In the genomic region with DNA sequence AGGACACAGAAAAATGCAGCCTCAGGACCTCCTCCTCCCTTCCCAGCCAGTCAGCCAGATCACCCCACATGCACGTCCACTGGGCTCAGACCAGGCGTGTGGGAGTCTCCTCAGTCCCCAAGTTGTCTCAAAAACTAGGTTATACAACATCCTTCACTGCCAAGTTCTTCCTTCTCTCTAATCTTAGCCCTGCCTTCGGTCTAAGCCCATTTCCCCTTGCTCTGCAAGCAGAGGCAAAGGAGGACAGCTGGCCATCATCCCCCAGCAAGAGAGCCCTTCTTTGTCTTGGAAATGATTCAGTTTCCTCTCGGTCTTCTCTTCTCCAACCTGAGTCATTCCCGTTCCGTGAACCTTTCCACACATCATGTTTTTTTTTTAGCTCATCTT, we compare ENCODE assay signal across 11 cellular contexts. TPM values are rescaled to one million over a fixed set of nuclear protein-coding genes. Genes with fewer than 3 reads are reported as not detected.
DNase-seq lines count a peak whose midpoint lies in the region; ATAC-seq and TF ChIP-seq lines count a peak whose summit lies in the region.
"Had no signal": no experiment of that assay in that cellular context is flagged by ENCODE, and none has a peak within 500 bp of the region (broad histone marks: within the 10 kb centered on the region; RNA-seq: fewer than 3 reads in every experiment).

No MANE protein-coding gene starts in this region.

- TF ChIP-seq CTCF in OCI-LY7 (conservative IDR thresholded peaks at IDR 0.05; ENCODE audit: low read length) = no peak
- TF ChIP-seq CTCF in omental fat pad (IDR thresholded peaks at IDR 0.05) = no peak
- no peak for TF ChIP-seq CTCF in Caco-2 (IDR thresholded peaks at IDR 0.05; ENCODE audit: insufficient read depth in 1 of 2, low read depth in 1 of 2, low read length in 1 of 2, severe bottlenecking in 1 of 2, unreplicated experiment in 1 of 2)
- no peak for TF ChIP-seq CTCF in GM13977 (IDR thresholded peaks at IDR 0.05; ENCODE audit: extremely low read depth, insufficient read depth, missing control alignments)

- in situ Hi-C loops in GM13977 (cut with MboI; ENCODE audit: low pct_unique_long_range_greater_than_20kb, low sequenced_read_pairs, unreplicated experiment) = no loop called here

- no peak overlapping the region for H3K4me3 Mint-ChIP-seq in Caco-2 (ENCODE audit: unreplicated experiment)

- H3K27ac Mint-ChIP-seq in Caco-2 (ENCODE audit: unreplicated experiment) = no peak overlapping the region

- CTCF ChIA-PET in OCI-LY7 (lab: Charles Lee; ENCODE audit: unreplicated experiment) = no interaction called here
- CTCF ChIA-PET in Caco-2 (lab: Charles Lee) = interaction anchor here (1.1 to 1.6 kb wide), 4 partner anchors 8 to 57 kb away, joined by 3 to 12 read pairs (median 6); partner anchors contain the start of gene NRGN

- H3K4me3 ChIP-seq in OCI-LY7 (ENCODE audit: low read depth, low read length, poor library complexity, severe bottlenecking) (peak overlapping the region; percentile 48), Caco-2 (ENCODE audit: low read depth, low read length) (no peak overlapping the region)

- peak overlapping the region; percentile 76 for H3K4me2 ChIP-seq in OCI-LY7 (ENCODE audit: low read length)

- H3K9me3 ChIP-seq in OCI-LY7 (ENCODE audit: low read length) (no peaks in the 10 kb centered on the region), Caco-2 (no peaks in the 10 kb centered on the region)

- no peaks in the 10 kb centered on the region for H3K9me3 Mint-ChIP-seq in Caco-2 (ENCODE audit: unreplicated experiment)

- H3K36me3 Mint-ChIP-seq in Caco-2 (ENCODE audit: insufficient read depth, unreplicated experiment) = no peaks in the 10 kb centered on the region

- peak; percentile 18 for ATAC-seq in GM21723 (IDR thresholded peaks at IDR 0.05; ENCODE audit: unreplicated experiment)
- ATAC-seq in left cardiac atrium = peak; percentile 69 to 89
- no peak for ATAC-seq in omental fat pad (ENCODE audit: low FRiP score)
- ATAC-seq: HCT116 had no signal

- H4K20me1 ChIP-seq in OCI-LY7 (ENCODE audit: insufficient read depth, low read length) = no peaks in the 10 kb centered on the region

- peak overlapping the region; percentile 31 for H3K27ac ChIP-seq in OCI-LY7 (ENCODE audit: low read depth, low read length, poor library complexity, severe bottlenecking)
- H3K27ac ChIP-seq: C4-2B had no signal

- H3K9me2 ChIP-seq in OCI-LY7 (ENCODE audit: insufficient read depth, low read length) = no peaks in the 10 kb centered on the region

- BruUV-seq in OCI-LY7 (replicated peaks; lab: Mats Ljungman, UMichigan) (no TSS peak), Caco-2 (replicated peaks; lab: Mats Ljungman, UMichigan) (no TSS peak)

- intact Hi-C loops in OCI-LY7 (cut with micrococcal nuclease; ENCODE audit: unreplicated experiment) (no loop called here), left cardiac atrium (cut with DNase I) (no loop called here), Caco-2 (cut with micrococcal nuclease; ENCODE audit: unreplicated experiment) (loop anchor here (1.0 kb wide), 3 partner anchors 14 to 33 kb away; partner anchors contain the start of gene NRGN)

- H3K4me1 Mint-ChIP-seq in Caco-2 (ENCODE audit: low read depth, unreplicated experiment) = peaks cover 17% of the 10 kb centered on the region

- peak overlapping the region; percentile 82 for H2AFZ ChIP-seq in OCI-LY7 (ENCODE audit: low read length)

- H3K36me3 ChIP-seq in OCI-LY7 (ENCODE audit: insufficient read depth, low read length) = no peaks in the 10 kb centered on the region
- H3K36me3 ChIP-seq in Caco-2 (ENCODE audit: control insufficient read depth, insufficient read depth, low read length) = no peaks in the 10 kb centered on the region

- no peaks in the 10 kb centered on the region for H3K27me3 ChIP-seq in Caco-2 (replicated peaks; ENCODE audit: control insufficient read depth, insufficient read depth, low read length)

- no peaks in the 10 kb centered on the region for H3K79me2 ChIP-seq in OCI-LY7 (ENCODE audit: insufficient read depth, low read depth, low read length)

- H3K27me3 Mint-ChIP-seq in Caco-2 (ENCODE audit: insufficient read depth, unreplicated experiment) = peaks cover 6% of the 10 kb centered on the region

- peaks cover 40% of the 10 kb centered on the region for H3K4me1 ChIP-seq in OCI-LY7 (ENCODE audit: insufficient read depth, low read length, poor library complexity, severe bottlenecking)
- H3K4me1 ChIP-seq in Caco-2 = peaks cover 15% of the 10 kb centered on the region

- peak; percentile 29 for DNase-seq in A172 (ENCODE audit: low spot score)
- DNase-seq in OCI-LY7 (ENCODE audit: low spot score) = no peak
- no peak for DNase-seq in left cardiac atrium
- DNase-seq in omental fat pad (ENCODE audit: low spot score) = no peak
- DNase-seq in Caco-2 = no peak
- no peak for DNase-seq in stimulated activated naive CD4-positive, alpha-beta T cell treated with Interleukin-2 at 50 U/mL for 16 hours (lab: John Stamatoyannopoulos, UW)
- no peak for DNase-seq in GM13977 (ENCODE audit: low spot score)
- DNase-seq: NCI-H446 had no signal

- POLR2A ChIA-PET in OCI-LY7 (lab: Charles Lee) = interaction anchor here (1.3 kb wide), 1 partner anchor 9 kb away, joined by 4 read pairs; no protein-coding TSS in a partner anchor
- POLR2A ChIA-PET in Caco-2 (lab: Charles Lee) = interaction anchor here (0.6 kb wide), 1 partner anchor 24 kb away, joined by 20 read pairs; no protein-coding TSS in a partner anchor

RNA-seq across cellular contexts. Expression of gene NRGN, which starts 14.0 kb away (rescaled TPM):
- 0.45 and 0.46 TPM in 2 replicates for total RNA-seq in A172 (2014; rRNA removed; shearing (Covaris generic))
- total RNA-seq in OCI-LY7 (2014; rRNA removed; shearing (Covaris generic)) = 3.3 and 6.8 TPM in 2 replicates
- total RNA-seq in OCI-LY7 (2022) (15.3 and 16.9 TPM in 2 replicates), left cardiac atrium (1 to 10 TPM; 6.6 to 8.2 TPM), omental fat pad (1 to 10 TPM; 1.0 to 3.2 (median 2.0) TPM), Caco-2 (2022) (5.7 and 7.8 TPM in 2 replicates)

RNA-seq across cellular contexts. Expression of gene VSIG2, which starts 26.3 kb away (rescaled TPM):
- total RNA-seq in A172 (2014; rRNA removed; shearing (Covaris generic)) = not detected in 2 replicates
- total RNA-seq in OCI-LY7 (2014; rRNA removed; shearing (Covaris generic)) = not detected in 2 replicates
- total RNA-seq in OCI-LY7 (2022) (not detected in 2 replicates), left cardiac atrium (1 to 10 TPM in 1 of 2 donors, under 1 TPM in 1; 0.88 to 1.8 TPM), omental fat pad (10 to 100 TPM in 1 of 4 donors, 1 to 10 TPM in 3; 1.4 to 14.1 (median 3.9) TPM), Caco-2 (2022) (0.28 TPM in 1 of 2 replicates, not detected in the other)

RNA-seq across cellular contexts. Expression of gene ESAM, which starts 36.4 kb away (rescaled TPM):
- total RNA-seq in A172 (2014; rRNA removed; shearing (Covaris generic)) = 0.10 TPM in 2 replicates
- 0.15 and 0.35 TPM in 2 replicates for total RNA-seq in OCI-LY7 (2014; rRNA removed; shearing (Covaris generic))
- 0.49 and 0.83 TPM in 2 replicates for total RNA-seq in OCI-LY7 (2022)
- total RNA-seq in left cardiac atrium = 10 to 100 TPM; 41.6 to 67.2 TPM
- 100 to 1,000 TPM in 1 of 4 donors, 10 to 100 TPM in 3; 23.0 to 116 (median 62.6) TPM for total RNA-seq in omental fat pad
- total RNA-seq in Caco-2 (2022) = 5.3 and 6.1 TPM in 2 replicates

RNA-seq across cellular contexts. Expression of gene SPA17, which starts 52.0 kb away (rescaled TPM):
- 30.9 and 37.5 TPM in 2 replicates for total RNA-seq in A172 (2014; rRNA removed; shearing (Covaris generic))
- total RNA-seq in OCI-LY7 (2014; rRNA removed; shearing (Covaris generic)) = 2.4 and 5.1 TPM in 2 replicates
- total RNA-seq in OCI-LY7 (2022) (5.1 and 5.5 TPM in 2 replicates), left cardiac atrium (1 to 10 TPM; 3.5 to 4.0 TPM), omental fat pad (1 to 10 TPM; 2.8 to 4.8 (median 4.3) TPM), Caco-2 (2022) (3.7 and 4.2 TPM in 2 replicates)

RNA-seq across cellular contexts. Expression of gene SIAE, which starts 52.2 kb away (rescaled TPM):
- 8.6 and 12.3 TPM in 2 replicates for total RNA-seq in A172 (2014; rRNA removed; shearing (Covaris generic))
- 2.6 and 4.8 TPM in 2 replicates for total RNA-seq in OCI-LY7 (2014; rRNA removed; shearing (Covaris generic))
- total RNA-seq in OCI-LY7 (2022) = 7.3 and 8.6 TPM in 2 replicates
- total RNA-seq in left cardiac atrium = 10 to 100 TPM; 40.4 to 41.0 TPM
- total RNA-seq in omental fat pad = 10 to 100 TPM; 14.7 to 24.9 (median 20.0) TPM
- total RNA-seq in Caco-2 (2022) = 33.7 and 34.1 TPM in 2 replicates
